ENCODE assay signal across 1 cellular context in the genomic region with DNA sequence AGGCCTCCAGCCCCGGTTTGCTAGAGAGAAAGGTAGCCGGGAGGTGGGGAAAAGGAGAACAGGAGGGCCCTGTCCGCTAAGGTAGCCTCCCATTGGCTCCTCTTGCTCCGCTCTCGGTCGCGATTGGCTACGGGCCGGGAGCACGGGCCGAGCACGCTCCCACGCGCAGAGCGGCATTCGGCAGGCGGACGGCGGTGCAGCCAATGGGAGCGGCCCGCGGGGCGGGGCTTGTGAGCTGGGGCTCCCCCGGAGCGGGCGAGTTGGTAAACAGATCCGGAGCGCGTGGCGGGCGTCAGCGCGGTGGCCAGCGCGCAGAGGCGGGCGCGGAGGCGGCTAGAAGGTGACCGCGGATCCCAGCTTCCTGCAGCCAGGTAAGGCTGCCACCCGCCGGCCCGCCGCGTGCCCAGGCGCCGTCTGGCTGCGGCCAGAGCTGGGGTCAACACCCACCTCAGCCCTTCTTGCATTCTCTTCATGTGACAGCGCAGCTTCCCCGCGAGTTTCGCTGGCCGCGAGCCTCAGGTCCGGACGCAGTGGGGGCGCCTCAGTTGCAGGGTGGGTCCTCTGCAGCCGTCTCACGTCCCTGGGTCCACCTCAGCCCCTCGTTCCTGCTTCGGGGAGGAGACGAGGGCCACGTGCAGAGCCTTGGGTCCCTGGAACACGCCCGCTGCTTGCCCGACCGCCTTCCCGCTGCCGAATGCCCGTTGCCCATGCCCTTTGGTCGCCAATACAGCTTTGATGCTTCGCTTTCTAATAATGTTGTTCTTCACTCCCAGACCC.
TF ChIP-seq lines count a peak whose summit lies in the region.

COQ8A (plus strand) TSS at position 266 of the 777 bp plus-strand sequence. CDS start 21,092 bp downstream, outside the sequence.

TF ChIP-seq in HepG2, 621 proteins besides CTCF, POLR2A, EP300 and RAD21 (continued from another document and continues in another):
- TF ChIP-seq ELK4 (CRISPR knock-in tag; IDR thresholded peaks at IDR 0.05; ENCODE audit: borderline replicate concordance) (no peak), ISX (CRISPR knock-in tag; conservative IDR thresholded peaks at IDR 0.05) (no peak; the same call in 1 of the 2 replicates), ZNF367 (CRISPR knock-in tag; IDR thresholded peaks at IDR 0.05; ENCODE audit: borderline replicate concordance) (no peak), ZNF782 (CRISPR knock-in tag; IDR thresholded peaks at IDR 0.05; ENCODE audit: borderline replicate concordance) (peak; percentile 15; the same call in 1 of the 2 replicates), ZNF44 (CRISPR knock-in tag; IDR thresholded peaks at IDR 0.05) (peak; percentile 83; the same call in 1 of the 2 replicates), NCOR1 (IDR thresholded peaks at IDR 0.05; ENCODE audit: borderline replicate concordance, low read length) (no peak), ZNF616 (CRISPR knock-in tag; IDR thresholded peaks at IDR 0.05; ENCODE audit: low read depth) (peak; percentile 44; the same call in 1 of the 2 replicates), MYC (CRISPR knock-in tag; IDR thresholded peaks at IDR 0.05; ENCODE audit: borderline replicate concordance) (peak; percentile 93), MTF2 (CRISPR knock-in tag; IDR thresholded peaks at IDR 0.05; ENCODE audit: borderline replicate concordance) (no peak), SRY (CRISPR knock-in tag; IDR thresholded peaks at IDR 0.05) (peak; percentile 32; the same call in 1 of the 2 replicates), ZNF564 (CRISPR knock-in tag; IDR thresholded peaks at IDR 0.05) (peak; percentile 69; the same call in 1 of the 2 replicates), CAMTA2 (CRISPR knock-in tag; IDR thresholded peaks at IDR 0.05; ENCODE audit: borderline replicate concordance) (no peak), ATF7-NPFF (CRISPR knock-in tag; IDR thresholded peaks at IDR 0.05; ENCODE audit: low read depth) (peak; percentile 61; the same call in 1 of the 2 replicates), ZNF510 (CRISPR knock-in tag; IDR thresholded peaks at IDR 0.05; ENCODE audit: low read depth) (no peak; the same call in 1 of the 2 replicates), ZNF276 (CRISPR knock-in tag; IDR thresholded peaks at IDR 0.05; ENCODE audit: low read depth) (0 out of 2 replicates have a peak, but pooled peaks have one; percentile 38), ZMYM3 (CRISPR knock-in tag; IDR thresholded peaks at IDR 0.05) (no peak), SIN3A (IDR thresholded peaks at IDR 0.05; ENCODE audit: borderline replicate concordance, low read depth, low read length) (peak; percentile 92; the same call in 1 of the 2 replicates), PAF1 (CRISPR knock-in tag; IDR thresholded peaks at IDR 0.05) (no peak), CEBPG (CRISPR knock-in tag; IDR thresholded peaks at IDR 0.05) (no peak), TAF1 (CRISPR knock-in tag; IDR thresholded peaks at IDR 0.05) (peak; percentile 82), ZBTB1 (CRISPR knock-in tag; IDR thresholded peaks at IDR 0.05; ENCODE audit: borderline replicate concordance) (no peak), MAF1 (CRISPR knock-in tag; IDR thresholded peaks at IDR 0.05; ENCODE audit: borderline replicate concordance) (no peak; the same call in 1 of the 2 replicates), ATRX (CRISPR knock-in tag; IDR thresholded peaks at IDR 0.05; ENCODE audit: borderline replicate concordance) (no peak), ZSCAN25 (CRISPR knock-in tag; IDR thresholded peaks at IDR 0.05) (no peak; the same call in 1 of the 2 replicates), KDM5B (CRISPR knock-in tag; IDR thresholded peaks at IDR 0.05; ENCODE audit: borderline replicate concordance) (peak; percentile 50; the same call in 1 of the 2 replicates), XRCC5 (optimal IDR thresholded peaks at IDR 0.05; ENCODE audit: low read length) (peak; percentile 11), CREB1 (IDR thresholded peaks at IDR 0.05) (peak; percentile 85), CREB1 (CRISPR knock-in tag; IDR thresholded peaks at IDR 0.05) (peak; percentile 76; the same call in 1 of the 2 replicates), ELF4 (CRISPR knock-in tag; IDR thresholded peaks at IDR 0.05; ENCODE audit: borderline replicate concordance) (no peak), ZFY (CRISPR knock-in tag; IDR thresholded peaks at IDR 0.05) (no peak), NR2C2 (CRISPR knock-in tag; IDR thresholded peaks at IDR 0.05; ENCODE audit: borderline replicate concordance) (peak; percentile 83), FOXP1 (IDR thresholded peaks at IDR 0.05) (no peak), FOXP1 (CRISPR knock-in tag; IDR thresholded peaks at IDR 0.05) (no peak), ZNF329 (CRISPR knock-in tag; IDR thresholded peaks at IDR 0.05; ENCODE audit: low read depth) (peak; percentile 77), FOSL1 (CRISPR knock-in tag; IDR thresholded peaks at IDR 0.05; ENCODE audit: borderline replicate concordance) (no peak)
- TF ChIP-seq, protein P1, sequence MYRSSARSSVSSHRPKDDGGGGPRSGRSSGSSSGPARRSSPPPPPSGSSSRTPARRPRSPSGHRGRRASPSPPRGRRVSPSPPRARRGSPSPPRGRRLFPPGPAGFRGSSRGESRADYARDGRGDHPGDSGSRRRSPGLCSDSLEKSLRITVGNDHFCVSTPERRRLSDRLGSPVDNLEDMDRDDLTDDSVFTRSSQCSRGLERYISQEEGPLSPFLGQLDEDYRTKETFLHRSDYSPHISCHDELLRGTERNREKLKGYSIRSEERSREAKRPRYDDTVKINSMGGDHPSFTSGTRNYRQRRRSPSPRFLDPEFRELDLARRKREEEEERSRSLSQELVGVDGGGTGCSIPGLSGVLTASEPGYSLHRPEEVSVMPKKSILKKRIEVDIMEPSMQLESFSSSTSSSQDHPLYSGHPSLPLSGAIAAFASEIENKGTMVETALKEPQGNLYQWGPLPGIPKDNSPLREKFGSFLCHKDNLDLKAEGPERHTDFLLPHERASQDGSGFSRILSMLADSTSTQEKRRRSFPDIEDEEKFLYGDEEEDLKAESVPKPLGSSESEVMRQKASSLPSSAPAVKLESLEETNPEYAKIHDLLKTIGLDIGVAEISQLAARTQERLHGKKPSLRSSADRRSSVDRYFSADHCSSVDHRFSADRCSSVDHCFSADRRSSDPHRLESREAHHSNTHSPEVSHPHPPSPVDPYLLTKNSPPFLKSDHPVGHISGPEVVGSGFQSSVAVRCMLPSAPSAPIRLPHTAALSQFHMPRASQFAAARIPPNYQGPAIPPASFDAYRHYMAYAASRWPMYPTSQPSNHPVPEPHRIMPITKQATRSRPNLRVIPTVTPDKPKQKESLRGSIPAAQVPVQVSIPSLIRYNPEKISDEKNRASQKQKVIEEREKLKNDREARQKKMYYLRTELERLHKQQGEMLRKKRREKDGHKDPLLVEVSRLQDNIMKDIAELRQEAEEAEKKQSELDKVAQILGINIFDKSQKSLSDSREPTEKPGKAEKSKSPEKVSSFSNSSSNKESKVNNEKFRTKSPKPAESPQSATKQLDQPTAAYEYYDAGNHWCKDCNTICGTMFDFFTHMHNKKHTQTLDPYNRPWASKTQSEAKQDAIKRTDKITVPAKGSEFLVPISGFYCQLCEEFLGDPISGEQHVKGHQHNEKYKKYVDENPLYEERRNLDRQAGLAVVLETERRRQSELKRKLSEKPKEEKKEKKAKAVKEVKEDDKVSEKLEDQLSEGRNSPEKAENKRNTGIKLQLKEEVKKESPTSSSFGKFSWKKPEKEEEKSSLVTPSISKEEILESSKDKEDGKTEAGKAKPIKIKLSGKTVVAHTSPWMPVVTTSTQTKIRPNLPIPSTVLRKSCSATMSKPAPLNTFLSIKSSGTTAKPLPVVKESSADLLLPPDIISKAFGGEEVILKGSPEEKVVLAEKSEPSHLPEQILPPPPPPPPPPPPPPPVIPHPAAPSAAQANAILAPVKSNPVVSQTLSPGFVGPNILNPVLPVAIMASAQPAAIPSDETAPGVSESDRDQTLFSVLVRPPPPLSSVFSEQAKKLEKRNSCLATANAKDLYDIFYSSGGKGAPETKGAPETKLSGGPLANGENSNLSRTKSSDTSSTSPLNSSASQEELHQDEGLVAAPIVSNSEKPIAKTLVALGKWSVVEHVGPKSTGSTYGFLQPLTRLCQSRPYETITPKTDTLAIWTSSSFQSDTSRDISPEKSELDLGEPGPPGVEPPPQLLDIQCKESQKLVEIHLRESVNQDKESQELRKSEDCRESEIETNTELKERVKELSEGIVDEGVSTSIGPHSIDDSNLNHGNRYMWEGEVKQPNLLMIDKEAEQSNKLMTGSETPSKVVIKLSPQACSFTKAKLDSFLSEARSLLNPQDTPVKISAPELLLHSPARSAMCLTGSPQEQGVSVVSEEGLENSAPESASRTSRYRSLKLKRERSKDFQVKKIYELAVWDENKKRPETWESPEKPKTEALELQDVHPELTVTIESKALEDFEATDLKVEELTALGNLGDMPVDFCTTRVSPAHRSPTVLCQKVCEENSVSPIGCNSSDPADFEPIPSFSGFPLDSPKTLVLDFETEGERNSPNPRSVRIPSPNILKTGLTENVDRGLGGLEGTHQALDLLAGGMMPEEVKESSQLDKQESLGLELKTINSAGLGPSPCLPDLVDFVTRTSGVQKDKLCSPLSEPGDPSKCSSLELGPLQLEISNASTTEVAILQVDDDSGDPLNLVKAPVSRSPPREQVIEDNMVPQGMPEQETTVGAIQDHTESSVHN (CRISPR knock-in tag; IDR thresholded peaks at IDR 0.05) = no peak
- TF ChIP-seq, protein P2, sequence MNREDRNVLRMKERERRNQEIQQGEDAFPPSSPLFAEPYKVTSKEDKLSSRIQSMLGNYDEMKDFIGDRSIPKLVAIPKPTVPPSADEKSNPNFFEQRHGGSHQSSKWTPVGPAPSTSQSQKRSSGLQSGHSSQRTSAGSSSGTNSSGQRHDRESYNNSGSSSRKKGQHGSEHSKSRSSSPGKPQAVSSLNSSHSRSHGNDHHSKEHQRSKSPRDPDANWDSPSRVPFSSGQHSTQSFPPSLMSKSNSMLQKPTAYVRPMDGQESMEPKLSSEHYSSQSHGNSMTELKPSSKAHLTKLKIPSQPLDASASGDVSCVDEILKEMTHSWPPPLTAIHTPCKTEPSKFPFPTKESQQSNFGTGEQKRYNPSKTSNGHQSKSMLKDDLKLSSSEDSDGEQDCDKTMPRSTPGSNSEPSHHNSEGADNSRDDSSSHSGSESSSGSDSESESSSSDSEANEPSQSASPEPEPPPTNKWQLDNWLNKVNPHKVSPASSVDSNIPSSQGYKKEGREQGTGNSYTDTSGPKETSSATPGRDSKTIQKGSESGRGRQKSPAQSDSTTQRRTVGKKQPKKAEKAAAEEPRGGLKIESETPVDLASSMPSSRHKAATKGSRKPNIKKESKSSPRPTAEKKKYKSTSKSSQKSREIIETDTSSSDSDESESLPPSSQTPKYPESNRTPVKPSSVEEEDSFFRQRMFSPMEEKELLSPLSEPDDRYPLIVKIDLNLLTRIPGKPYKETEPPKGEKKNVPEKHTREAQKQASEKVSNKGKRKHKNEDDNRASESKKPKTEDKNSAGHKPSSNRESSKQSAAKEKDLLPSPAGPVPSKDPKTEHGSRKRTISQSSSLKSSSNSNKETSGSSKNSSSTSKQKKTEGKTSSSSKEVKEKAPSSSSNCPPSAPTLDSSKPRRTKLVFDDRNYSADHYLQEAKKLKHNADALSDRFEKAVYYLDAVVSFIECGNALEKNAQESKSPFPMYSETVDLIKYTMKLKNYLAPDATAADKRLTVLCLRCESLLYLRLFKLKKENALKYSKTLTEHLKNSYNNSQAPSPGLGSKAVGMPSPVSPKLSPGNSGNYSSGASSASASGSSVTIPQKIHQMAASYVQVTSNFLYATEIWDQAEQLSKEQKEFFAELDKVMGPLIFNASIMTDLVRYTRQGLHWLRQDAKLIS (CRISPR knock-in tag; IDR thresholded peaks at IDR 0.05) = 0 out of 2 replicates have a peak, but pooled peaks have one; percentile 18
- TF ChIP-seq, protein P3, sequence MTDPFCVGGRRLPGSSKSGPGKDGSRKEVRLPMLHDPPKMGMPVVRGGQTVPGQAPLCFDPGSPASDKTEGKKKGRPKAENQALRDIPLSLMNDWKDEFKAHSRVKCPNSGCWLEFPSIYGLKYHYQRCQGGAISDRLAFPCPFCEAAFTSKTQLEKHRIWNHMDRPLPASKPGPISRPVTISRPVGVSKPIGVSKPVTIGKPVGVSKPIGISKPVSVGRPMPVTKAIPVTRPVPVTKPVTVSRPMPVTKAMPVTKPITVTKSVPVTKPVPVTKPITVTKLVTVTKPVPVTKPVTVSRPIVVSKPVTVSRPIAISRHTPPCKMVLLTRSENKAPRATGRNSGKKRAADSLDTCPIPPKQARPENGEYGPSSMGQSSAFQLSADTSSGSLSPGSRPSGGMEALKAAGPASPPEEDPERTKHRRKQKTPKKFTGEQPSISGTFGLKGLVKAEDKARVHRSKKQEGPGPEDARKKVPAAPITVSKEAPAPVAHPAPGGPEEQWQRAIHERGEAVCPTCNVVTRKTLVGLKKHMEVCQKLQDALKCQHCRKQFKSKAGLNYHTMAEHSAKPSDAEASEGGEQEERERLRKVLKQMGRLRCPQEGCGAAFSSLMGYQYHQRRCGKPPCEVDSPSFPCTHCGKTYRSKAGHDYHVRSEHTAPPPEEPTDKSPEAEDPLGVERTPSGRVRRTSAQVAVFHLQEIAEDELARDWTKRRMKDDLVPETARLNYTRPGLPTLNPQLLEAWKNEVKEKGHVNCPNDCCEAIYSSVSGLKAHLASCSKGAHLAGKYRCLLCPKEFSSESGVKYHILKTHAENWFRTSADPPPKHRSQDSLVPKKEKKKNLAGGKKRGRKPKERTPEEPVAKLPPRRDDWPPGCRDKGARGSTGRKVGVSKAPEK (CRISPR knock-in tag; IDR thresholded peaks at IDR 0.05; ENCODE audit: borderline replicate concordance) = no peak
